In the genomic region with DNA sequence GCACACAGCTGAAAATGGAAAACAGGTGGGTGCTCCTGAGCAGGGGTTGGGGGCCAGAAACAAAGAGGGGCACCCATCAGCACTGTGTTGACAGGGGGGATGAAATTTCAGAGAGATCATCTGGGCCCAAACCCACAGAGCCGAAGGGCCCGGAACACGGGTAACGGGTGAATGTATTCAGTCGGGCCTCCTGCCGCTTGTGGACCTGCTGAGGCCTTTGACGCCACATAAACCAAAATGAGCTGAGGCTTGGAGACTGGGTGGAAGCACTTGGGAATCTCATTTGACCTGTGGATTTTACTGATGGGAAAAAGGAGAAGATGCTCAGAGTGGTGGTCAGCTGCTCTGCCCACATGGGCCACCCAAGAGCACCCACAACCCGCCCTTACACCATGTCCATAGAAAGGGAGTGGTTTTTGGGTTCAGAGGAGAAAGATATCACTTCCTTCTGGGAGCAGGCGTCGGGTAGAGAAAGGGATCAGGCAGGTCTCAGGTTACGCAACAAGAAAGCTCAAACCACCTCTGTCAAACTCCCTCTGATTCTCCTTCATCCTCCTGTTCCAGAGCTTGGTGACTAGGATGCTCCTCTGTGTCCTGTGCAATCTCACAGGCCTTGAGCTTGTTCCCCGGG, we compare ENCODE assay signal across 23 cellular contexts.
"Had no signal": no experiment of that assay in that cellular context is flagged by ENCODE, and none has a peak within 500 bp of the region (broad histone marks: within the 10 kb centered on the region; RNA-seq: fewer than 3 reads in every experiment).

No MANE protein-coding gene starts in this region.

- H3K9me3 ChIP-seq: colonic mucosa, gastroesophageal sphincter, heart left ventricle, left lung, ovary, psoas muscle, thyroid gland had no signal

- H3K79me2 ChIP-seq: hepatocyte had no signal

- H2AFZ ChIP-seq: hepatocyte had no signal

- H3K27ac ChIP-seq: colonic mucosa, epithelial cell of prostate, foreskin keratinocyte, gastroesophageal sphincter, heart left ventricle, hepatocyte, left lung, ovary, psoas muscle, sigmoid colon, stomach, thyroid gland had no signal

- FAIRE-seq: kidney had no signal

- H3K4me1 ChIP-seq: colonic mucosa, gastroesophageal sphincter, psoas muscle, sigmoid colon had no signal

- H3K27me3 ChIP-seq: colonic mucosa, foreskin keratinocyte, gastroesophageal sphincter, hepatocyte, left lung, ovary, sigmoid colon, stomach, thyroid gland had no signal

- H3K4me2 ChIP-seq: hepatocyte had no signal

- DNase-seq: colonic mucosa; dermis blood vessel endothelial cell; effector memory CD4-positive, alpha-beta T cell; foreskin keratinocyte; heart left ventricle; kidney; left lung; mesendoderm; naive thymus-derived CD8-positive, alpha-beta T cell; nephron progenitor cell; occipital lobe; ovary; psoas muscle; right cardiac atrium; sigmoid colon; stimulated activated CD4-positive, alpha-beta T cell treated with anti-CD3 and anti-CD28 coated beads, Interleukin-2, amount 100 ng/mL, for 24 hours; stimulated activated CD4-positive, alpha-beta T cell treated with anti-CD3 and anti-CD28 coated beads, Interleukin-4, amount 100 ng/mL, for 24 hours; stimulated activated naive CD4-positive, alpha-beta T cell treated with Interleukin-2 at 50 U/mL for 16 hours; stomach; thyroid gland had no signal

- H3K36me3 ChIP-seq: colonic mucosa, gastroesophageal sphincter, heart left ventricle, left lung, ovary, sigmoid colon, stomach, thyroid gland had no signal

- H3K4me3 ChIP-seq: colonic mucosa, gastroesophageal sphincter, heart left ventricle, hepatocyte, left lung, ovary, psoas muscle, sigmoid colon, stomach, thyroid gland had no signal
